Comparison of ENCODE assay signal across 18 cellular contexts in the genomic region with DNA sequence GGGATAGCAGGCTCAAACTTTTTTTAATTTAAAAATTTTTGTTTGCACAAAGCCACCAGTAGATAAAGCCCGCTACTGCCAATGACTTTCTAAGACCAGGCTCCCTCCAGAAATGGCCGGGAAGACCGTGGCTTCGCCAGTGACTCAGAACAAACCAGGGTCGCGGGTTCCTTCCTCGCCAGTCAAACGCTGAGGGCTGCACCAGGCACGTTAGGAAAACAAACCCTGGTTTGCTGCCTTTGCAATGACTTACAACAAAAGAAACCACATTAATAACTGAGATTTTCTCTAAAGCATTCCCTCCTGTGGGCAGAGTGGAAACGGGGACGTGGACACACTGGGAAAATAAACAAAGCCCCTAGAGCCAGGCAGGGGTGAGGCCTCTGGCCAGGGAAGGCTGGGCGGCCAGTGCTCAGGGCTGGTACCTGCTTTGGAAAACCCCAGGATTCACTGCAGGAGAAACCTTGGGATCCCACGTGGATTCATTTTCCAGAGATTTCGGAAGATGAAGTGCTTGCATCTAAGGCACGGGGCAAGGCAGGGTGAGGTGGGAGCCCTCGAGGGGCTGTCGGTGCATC. TPM values are rescaled to one million over a fixed set of nuclear protein-coding genes. Genes with fewer than 3 reads are reported as not detected.
A peak's percentile ranks its signal among the peaks of the same experiment; 100 is the strongest.
DNase-seq lines count a peak whose midpoint lies in the region; ATAC-seq and TF ChIP-seq lines count a peak whose summit lies in the region.
"Had no signal": no experiment of that assay in that cellular context is flagged by ENCODE, and none has a peak within 500 bp of the region (broad histone marks: within the 10 kb centered on the region; RNA-seq: fewer than 3 reads in every experiment).

No MANE protein-coding gene starts in this region.

- H3K27ac ChIP-seq in RWPE1 = peak overlapping the region; percentile 1; the same call in 1 of the 2 replicates
- H3K27ac ChIP-seq: coronary artery, gastrocnemius medialis, KMS-11, right atrium auricular region had no signal

- peak; percentile 81 for DNase-seq in EL
- no peak for DNase-seq in RWPE1 (ENCODE audit: low spot score)
- DNase-seq in epidermal melanocyte (ENCODE audit: insufficient read length, low spot score) = peak; percentile 65
- peak; percentile 27 for DNase-seq in skeletal muscle cell (ENCODE audit: low read depth)
- DNase-seq in mesenteric fat pad (ENCODE audit: low spot score) = no peak
- no peak for DNase-seq in activated CD4-positive, alpha-beta T cell treated with anti-CD3 and anti-CD28 coated beads for 4 hours
- DNase-seq in HT-29 (ENCODE audit: low spot score) = no peak
- DNase-seq: activated naive CD4-positive, alpha-beta T cell treated with anti-CD3 and anti-CD28 coated beads, Interleukin-2, amount 10 ng/mL, durations not matched to agents 7 days and 5 days; CD8-positive, alpha-beta T cell; gastrocnemius medialis; kidney; naive B cell; NCI-H187 had no signal

- no peak overlapping the region for H3K4me3 ChIP-seq in skeletal muscle cell (ENCODE audit: low read depth, low read length)
- H3K4me3 ChIP-seq: coronary artery, gastrocnemius medialis, right atrium auricular region had no signal

- TF ChIP-seq CTCF in RWPE1 (conservative IDR thresholded peaks at IDR 0.05; ENCODE audit: low read depth) = no peak

- CTCF ChIA-PET in RWPE1 (lab: Yijun Ruan, JAX) = no interaction called here

- POLR2A ChIA-PET in RWPE1 (lab: Yijun Ruan, JAX; ENCODE audit: low non-redundant PET) = no interaction called here

- no peak for ATAC-seq in GM19324 (IDR thresholded peaks at IDR 0.05; ENCODE audit: low FRiP score, unreplicated experiment)
- ATAC-seq: CD8-positive, alpha-beta T cell; gastrocnemius medialis had no signal

RNA-seq across cellular contexts. Expression of a gene that starts 3.8 kb away (rescaled TPM):
- total RNA-seq in mesenteric fat pad = 8.5 TPM
- total RNA-seq in HT-29 (2014; rRNA removed; shearing (Covaris generic)) = not detected in 2 replicates
- total RNA-seq: CD8-positive, alpha-beta T cell had no signal

RNA-seq across cellular contexts. Expression of a gene that starts 27.3 kb away (rescaled TPM):
- 14.6 TPM for total RNA-seq in mesenteric fat pad
- 25.5 and 25.9 TPM in 2 replicates for total RNA-seq in HT-29 (2014; rRNA removed; shearing (Covaris generic))

RNA-seq across cellular contexts. Expression of a gene that starts 43.3 kb away (rescaled TPM):
- total RNA-seq in mesenteric fat pad = 24.6 TPM
- 68.7 and 83.8 TPM in 2 replicates for total RNA-seq in HT-29 (2014; rRNA removed; shearing (Covaris generic))

RNA-seq across cellular contexts. Expression of a gene that starts 48.3 kb away (rescaled TPM):
- not detected for total RNA-seq in mesenteric fat pad
- not detected in 2 replicates for total RNA-seq in HT-29 (2014; rRNA removed; shearing (Covaris generic))
- total RNA-seq: activated CD8-positive, alpha-beta memory T cell treated with anti-CD3 and anti-CD28 coated beads for 36 hours; gastrocnemius medialis; right atrium auricular region had no signal

Comparison
In these comparisons a context has a peak if more than half of its experiments do, and no peak if none do; other contexts are left out.
1. DNase-seq: peak in EL (single experiment), epidermal melanocyte (single experiment) and skeletal muscle cell (single experiment); none in RWPE1 (single experiment), mesenteric fat pad (single experiment), activated CD4-positive, alpha-beta T cell treated with anti-CD3 and anti-CD28 coated beads for 4 hours (0 of 2) and HT-29 (single experiment).